In genomic region chr20:47241345-47241781, GRCh38 we compare ENCODE assay signal across 14 cellular contexts.
DNase-seq lines count a peak whose midpoint lies in the region; ATAC-seq and TF ChIP-seq lines count a peak whose summit lies in the region.
"Had no signal": no experiment of that assay in that cellular context is flagged by ENCODE, and none has a peak within 500 bp of the region (broad histone marks: within the 10 kb centered on the region; RNA-seq: fewer than 3 reads in every experiment).

No MANE protein-coding gene starts in this region.

- H3K27me3 ChIP-seq in AG04450 (ENCODE audit: control insufficient read depth, insufficient read depth, low read length) (no peaks in the 10 kb centered on the region), mesenchymal stem cell (ENCODE audit: control insufficient read depth in 1 of 2, insufficient read depth in 1 of 2, low read length in 2 of 2) (no peaks in the 10 kb centered on the region)

- peak; percentile 97 for DNase-seq in AG04450 (ENCODE audit: low read depth, low spot score)
- peak; percentile 17 for DNase-seq in HT1080 (ENCODE audit: low read depth)
- DNase-seq in mesenchymal stem cell: peak; percentile 58
- no peak for DNase-seq in epidermal melanocyte (ENCODE audit: insufficient read length, low spot score)
- no peak for DNase-seq in SW 1271 (lab: John Stamatoyannopoulos, UW)
- DNase-seq: activated CD4-positive, alpha-beta memory T cell treated with anti-CD3 and anti-CD28 coated beads, Interleukin-2, amount 10 ng/mL, durations not matched to agents 7 days and 5 days; naive thymus-derived CD4-positive, alpha-beta T cell; NCI-H526 treated with DMSO at 0.1 percent for 48 hours; T-cell had no signal

- H3K9me3 Mint-ChIP-seq in brain: peaks cover 0 to under 1% (median 0%) of the 10 kb centered on the region in 5 experiments
- H3K9me3 Mint-ChIP-seq: activated CD4-positive, alpha-beta memory T cell treated with anti-CD3 and anti-CD28 coated beads, Interleukin-2, amount 10 ng/mL, durations not matched to agents 7 days and 5 days; naive thymus-derived CD4-positive, alpha-beta T cell; stimulated activated effector memory CD8-positive, alpha-beta T cell treated with anti-CD3 and anti-CD28 coated beads, Interleukin-12 subunit alpha, Interleukin-12 subunit beta, amount 100 ng/mL, for 72 hours; T-cell had no signal

- no peak overlapping the region for H4K91ac ChIP-seq in mesenchymal stem cell (ENCODE audit: low read length)

- H3K4me1 ChIP-seq in mesenchymal stem cell (ENCODE audit: control insufficient read depth, insufficient read depth, low read depth, low read length): peaks cover 4% of the 10 kb centered on the region

- H3K23ac ChIP-seq in mesenchymal stem cell (ENCODE audit: low read length in 2 of 2): no peak overlapping the region

- H2BK15ac ChIP-seq in mesenchymal stem cell (ENCODE audit: low read depth, poor library complexity, severe bottlenecking): no peak overlapping the region

- no peaks in the 10 kb centered on the region for H3K27me3 Mint-ChIP-seq in brain
- H3K27me3 Mint-ChIP-seq: activated CD4-positive, alpha-beta memory T cell treated with anti-CD3 and anti-CD28 coated beads, Interleukin-2, amount 10 ng/mL, durations not matched to agents 7 days and 5 days; activated naive CD8-positive, alpha-beta T cell; naive thymus-derived CD4-positive, alpha-beta T cell; T-cell had no signal

- H3K14ac ChIP-seq in mesenchymal stem cell (ENCODE audit: low read length in 2 of 2): no peak overlapping the region

- H3K79me1 ChIP-seq in mesenchymal stem cell (replicated peaks; ENCODE audit: low read length, poor library complexity, severe bottlenecking): peaks cover 40% of the 10 kb centered on the region

- CTCF ChIA-PET in AG04450 (lab: Charles Lee): interaction anchor here (0.7 to 5.4 kb wide), 6 partner anchors 14 to 423 kb away, joined by 4 to 37 read pairs (median 4); no protein-coding TSS in a partner anchor

- peaks cover 77% of the 10 kb centered on the region for H3K36me3 Mint-ChIP-seq in brain

- H2BK120ac ChIP-seq in mesenchymal stem cell (ENCODE audit: low read depth, low read length): no peak overlapping the region

- H3K4me3 Mint-ChIP-seq in brain: peak overlapping the region in 1 of 5 experiments; percentile 19
- H3K4me3 Mint-ChIP-seq: activated CD4-positive, alpha-beta memory T cell treated with anti-CD3 and anti-CD28 coated beads, Interleukin-2, amount 10 ng/mL, durations not matched to agents 7 days and 5 days; activated naive CD8-positive, alpha-beta T cell; naive thymus-derived CD4-positive, alpha-beta T cell; stimulated activated effector memory CD8-positive, alpha-beta T cell treated with anti-CD3 and anti-CD28 coated beads, Interleukin-12 subunit alpha, Interleukin-12 subunit beta, amount 100 ng/mL, for 72 hours; T-cell had no signal

- 83% methylated on average over 7 of the region's 8 CpGs for WGBS in mesenchymal stem cell

- peak overlapping the region; percentile 8 to 96 (median 70) for H3K27ac Mint-ChIP-seq in brain
- H3K27ac Mint-ChIP-seq: activated CD4-positive, alpha-beta memory T cell treated with anti-CD3 and anti-CD28 coated beads, Interleukin-2, amount 10 ng/mL, durations not matched to agents 7 days and 5 days; activated naive CD8-positive, alpha-beta T cell; stimulated activated effector memory CD8-positive, alpha-beta T cell treated with anti-CD3 and anti-CD28 coated beads, Interleukin-12 subunit alpha, Interleukin-12 subunit beta, amount 100 ng/mL, for 72 hours had no signal

- no peak overlapping the region for H2BK12ac ChIP-seq in mesenchymal stem cell (ENCODE audit: low read length in 2 of 2)

- no peak overlapping the region for H3K18ac ChIP-seq in mesenchymal stem cell (ENCODE audit: low read depth in 1 of 2, low read length in 2 of 2)

- TF ChIP-seq CTCF in AG04450 (IDR thresholded peaks at IDR 0.05; ENCODE audit: low read depth, low read length) (no peak), brain (conservative IDR thresholded peaks at IDR 0.05) (no peak)

- H3K27ac ChIP-seq in AG04450 (ENCODE audit: low read depth, low read length) (peak overlapping the region; percentile 84), mesenchymal stem cell (ENCODE audit: low read length, poor library complexity, severe bottlenecking) (no peak overlapping the region)

- peaks cover 31 to 64% of the 10 kb centered on the region in 2 experiments for H3K36me3 ChIP-seq in mesenchymal stem cell (ENCODE audit: control insufficient read depth in 1 of 2, insufficient read depth in 2 of 2, low read depth in 1 of 2, low read length in 2 of 2)

- H3K9me3 ChIP-seq in AG04450 (ENCODE audit: control insufficient read depth, insufficient read depth, low read length): peaks cover 7% of the 10 kb centered on the region; the same call in 1 of the 2 replicates
- no peaks in the 10 kb centered on the region for H3K9me3 ChIP-seq in mesenchymal stem cell (ENCODE audit: control insufficient read depth, low read length)

- no peak overlapping the region for H3K4ac ChIP-seq in mesenchymal stem cell (ENCODE audit: low read depth in 1 of 2, low read length in 2 of 2)

- peak overlapping the region; percentile 5 for H3K9ac ChIP-seq in mesenchymal stem cell (ENCODE audit: low read length)

- no peak overlapping the region for H2BK5ac ChIP-seq in mesenchymal stem cell (ENCODE audit: low read depth, low read length, poor library complexity, severe bottlenecking)

- H2AK5ac ChIP-seq in mesenchymal stem cell (ENCODE audit: low read length, severe bottlenecking): no peak overlapping the region

- no peak overlapping the region for H3K4me3 ChIP-seq in AG04450 (ENCODE audit: low read depth, low read length)
- H3K4me3 ChIP-seq in mesenchymal stem cell (ENCODE audit: insufficient read depth in 1 of 2, low read depth in 1 of 2, low read length in 2 of 2): no peak overlapping the region

- H3K4me1 Mint-ChIP-seq in brain: peaks cover 23% of the 10 kb centered on the region
- H3K4me1 Mint-ChIP-seq: activated CD4-positive, alpha-beta memory T cell treated with anti-CD3 and anti-CD28 coated beads, Interleukin-2, amount 10 ng/mL, durations not matched to agents 7 days and 5 days; stimulated activated effector memory CD8-positive, alpha-beta T cell treated with anti-CD3 and anti-CD28 coated beads, Interleukin-12 subunit alpha, Interleukin-12 subunit beta, amount 100 ng/mL, for 72 hours had no signal

- no peak overlapping the region for H3K4me2 ChIP-seq in mesenchymal stem cell (ENCODE audit: low read length, poor library complexity, severe bottlenecking)

- H4K8ac ChIP-seq in mesenchymal stem cell (ENCODE audit: low read length): no peak overlapping the region

- ATAC-seq in GM18519 (IDR thresholded peaks at IDR 0.05; ENCODE audit: low FRiP score, unreplicated experiment): no peak
- ATAC-seq in HG02973 (IDR thresholded peaks at IDR 0.05; ENCODE audit: unreplicated experiment): no peak
- ATAC-seq: naive thymus-derived CD4-positive, alpha-beta T cell; stimulated activated effector memory CD8-positive, alpha-beta T cell treated with anti-CD3 and anti-CD28 coated beads, Interleukin-12 subunit alpha, Interleukin-12 subunit beta, amount 100 ng/mL, for 72 hours; T-cell had no signal

- POLR2A ChIA-PET in AG04450 (lab: Yijun Ruan, JAX): interaction anchor here (0.7 to 1.6 kb wide), 12 partner anchors 12 to 1969 kb away, joined by 3 to 17 read pairs (median 6); no protein-coding TSS in a partner anchor

- H2AFZ ChIP-seq in mesenchymal stem cell (ENCODE audit: low read depth, low read length): no peak overlapping the region

Comparison
In these comparisons a context has a peak if more than half of its experiments do, and no peak if none do; other contexts are left out.
1. DNase-seq: peak in AG04450 (single experiment), HT1080 (single experiment) and mesenchymal stem cell (single experiment); none in epidermal melanocyte (single experiment) and SW 1271 (0 of 2).